In the genomic region with DNA sequence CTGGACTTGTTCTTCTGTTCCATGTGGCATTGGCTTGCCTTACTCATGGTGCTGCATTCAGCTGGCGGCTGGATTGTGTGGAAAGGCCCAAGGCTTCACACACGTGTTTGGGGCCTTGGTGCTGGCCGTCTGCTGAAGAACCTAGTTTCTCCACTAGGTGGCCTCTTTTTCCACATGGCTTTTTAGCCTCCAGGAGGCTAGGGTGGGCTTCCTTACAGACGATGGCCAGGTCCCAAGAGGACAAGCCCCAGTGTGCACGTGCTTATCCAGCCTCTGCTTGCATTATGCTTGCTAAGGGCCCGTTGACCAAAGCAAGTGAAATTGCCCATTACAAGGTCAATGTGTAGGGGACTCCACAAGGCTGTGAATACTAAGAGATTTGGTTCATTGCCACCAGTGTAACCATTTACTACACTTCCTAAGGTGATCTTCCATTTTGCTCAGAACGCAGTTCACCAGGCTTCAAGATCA, we compare ENCODE assay signal across 9 cellular contexts. TPM values are rescaled to one million over a fixed set of nuclear protein-coding genes. Genes with fewer than 3 reads are reported as not detected.
DNase-seq lines count a peak whose midpoint lies in the region; ATAC-seq, FAIRE-seq and TF ChIP-seq lines count a peak whose summit lies in the region.
"Had no signal": no experiment of that assay in that cellular context is flagged by ENCODE, and none has a peak within 500 bp of the region (broad histone marks: within the 10 kb centered on the region; RNA-seq: fewer than 3 reads in every experiment).

No MANE protein-coding gene starts in this region.

- H3K36me3 ChIP-seq in H1 (ENCODE audit: control insufficient read depth in 2 of 4, insufficient read depth in 4 of 4, low read length in 3 of 4) = no peaks in the 10 kb centered on the region

- H2AFZ ChIP-seq in H1 (ENCODE audit: low read length) = 0 out of 2 replicates have a peak overlapping the region, but pooled peaks have one; percentile 13

- no peak overlapping the region for H4K91ac ChIP-seq in H1 (replicated peaks; ENCODE audit: insufficient read length, low read length)

- no peak overlapping the region for H2BK120ac ChIP-seq in H1 (replicated peaks; ENCODE audit: low read depth, low read length)

- H2BK20ac ChIP-seq in H1 (ENCODE audit: low read length) = no peak overlapping the region

- POLR2A ChIA-PET in H1 (lab: Charles Lee; ENCODE audit: partially characterized antibody) = no interaction called here

- H3K4me1 ChIP-seq in H1 (replicated peaks in 1 of 4; ENCODE audit: control insufficient read depth in 3 of 4, insufficient read depth in 4 of 4, low read length in 3 of 4) = peaks cover 0 to 14% (median 2%) of the 10 kb centered on the region in 4 experiments; a peak in 4 of 7 replicates

- H4K20me1 ChIP-seq in H1 (replicated peaks in 1 of 2; ENCODE audit: control insufficient read depth in 1 of 2, insufficient read depth in 2 of 2, low read length in 2 of 2) = no peaks in the 10 kb centered on the region

- no peak for ATAC-seq in GM21526 (IDR thresholded peaks at IDR 0.05; ENCODE audit: low FRiP score, unreplicated experiment)

- peaks cover 0 to 2% (median 0%) of the 10 kb centered on the region in 4 experiments; a peak in 1 of 7 replicates for H3K27me3 ChIP-seq in H1 (replicated peaks in 1 of 4; ENCODE audit: control insufficient read depth in 3 of 4, extremely low read depth in 1 of 4, insufficient read depth in 3 of 4, low read length in 3 of 4)

- H3K27ac Mint-ChIP-seq in osteocyte (ENCODE audit: unreplicated experiment) = no peak overlapping the region
- H3K27ac Mint-ChIP-seq: CD4-positive, CD25-positive, alpha-beta regulatory T cell had no signal

- 67% methylated on average over 7 of the region's 7 CpGs; no CpG with 5 or more reads in 1 of the 2 experiments for WGBS in H1 (ENCODE audit: extremely low coverage in 1 of 2, insufficient coverage in 1 of 2, insufficient read length in 1 of 2, insufficient replicate concordance in 2 of 2, low coverage in 1 of 2, low lambda C conversion rate in 2 of 2, missing lambda C conversion rate in 1 of 2), 2 experiments

- no peak overlapping the region for H4K8ac ChIP-seq in H1 (ENCODE audit: extremely low read depth, insufficient read depth, low read length)

- no peak overlapping the region for H3K23ac ChIP-seq in H1 (ENCODE audit: insufficient read length)

- DNase-seq in NCI-H2081 (lab: John Stamatoyannopoulos, UW) (peak; percentile 18 to 28), NCI-H2081 treated with DMSO at 0.1 percent for 48 hours (lab: John Stamatoyannopoulos, UW) (no peak), NCI-H748 treated with DMSO at 0.1 percent for 48 hours (lab: John Stamatoyannopoulos, UW) (peak; percentile 89), H1 (ENCODE audit: low read depth in 1 of 2, low spot score in 2 of 2) (peak; percentile 29 to 70), osteocyte (ENCODE audit: extremely low spot score, unreplicated experiment) (peak; percentile 62), pons (ENCODE audit: low spot score) (no peak), 8988T (no peak)

- H3K23me2 ChIP-seq in H1 (ENCODE audit: low read depth, low read length) = peaks cover 4% of the 10 kb centered on the region; the same call in 1 of the 2 replicates

- peaks cover 19% of the 10 kb centered on the region for H3K27me3 Mint-ChIP-seq in osteocyte (ENCODE audit: unreplicated experiment)

- H2BK12ac ChIP-seq in H1 (ENCODE audit: low read depth, low read length) = no peak overlapping the region

- H4K5ac ChIP-seq in H1 (ENCODE audit: insufficient read length, low read depth, low read length) = no peak overlapping the region

- H3K79me2 ChIP-seq in H1 (ENCODE audit: control insufficient read depth in 1 of 2, insufficient read depth in 2 of 2, low read length in 2 of 2) = no peaks in the 10 kb centered on the region

- no peak overlapping the region for H2AK5ac ChIP-seq in H1 (ENCODE audit: low read depth, low read length)

- no peaks in the 10 kb centered on the region for H3K36me3 Mint-ChIP-seq in osteocyte (ENCODE audit: unreplicated experiment)
- H3K36me3 Mint-ChIP-seq: CD4-positive, CD25-positive, alpha-beta regulatory T cell had no signal

- H3K4me3 Mint-ChIP-seq in osteocyte (ENCODE audit: unreplicated experiment) = no peak overlapping the region
- H3K4me3 Mint-ChIP-seq: CD4-positive, CD25-positive, alpha-beta regulatory T cell had no signal

- H3K56ac ChIP-seq in H1 (replicated peaks; ENCODE audit: insufficient read length, low read depth, low read length) = no peak overlapping the region

- no peak overlapping the region for H3K27ac ChIP-seq in H1 (ENCODE audit: low read depth, low read length)

- TF ChIP-seq CTCF in H1 (IDR thresholded peaks at IDR 0.05; ENCODE audit: control extremely low read depth in 1 of 3, insufficient read depth in 1 of 3, low read depth in 1 of 3, low read length in 3 of 3) = peak; percentile 64 to 87 (median 81)
- peak; percentile 60 for TF ChIP-seq CTCF in osteocyte (IDR thresholded peaks at IDR 0.05)

- no peak overlapping the region for H3K14ac ChIP-seq in H1 (ENCODE audit: insufficient read length)

- no peak overlapping the region for H3K4ac ChIP-seq in H1 (replicated peaks; ENCODE audit: insufficient read length, low read depth, low read length)

- no peak overlapping the region for H3K18ac ChIP-seq in H1 (ENCODE audit: extremely low read depth, low read length)

- H3K79me1 ChIP-seq in H1 (ENCODE audit: low read depth, low read length) = no peaks in the 10 kb centered on the region

- CTCF ChIA-PET in H1 (lab: Charles Lee; ENCODE audit: partially characterized antibody) = interaction anchor here (0.7 to 17.8 kb wide), 37 partner anchors 8 to 225 kb away, joined by 3 to 420 read pairs (median 5); no protein-coding TSS in a partner anchor

- TF ChIP-seq POLR2A in H1 (IDR thresholded peaks at IDR 0.05; ENCODE audit: control extremely low read depth in 1 of 2, low read depth in 2 of 2, low read length in 2 of 2) = no peak

- no peak overlapping the region for H3K9ac ChIP-seq in H1 (replicated peaks in 1 of 4; ENCODE audit: extremely low read depth in 1 of 4, low read depth in 3 of 4, low read length in 3 of 4)

- no peaks in the 10 kb centered on the region for H3K9me3 ChIP-seq in H1 (ENCODE audit: insufficient read depth in 2 of 2, low read depth in 1 of 2, low read length in 1 of 2)

- TF ChIP-seq EP300 in H1 (IDR thresholded peaks at IDR 0.05; ENCODE audit: borderline replicate concordance in 1 of 2, low read depth in 2 of 2, low read length in 2 of 2) = no peak

- H2BK15ac ChIP-seq in H1 (ENCODE audit: low read length) = no peak overlapping the region

- no peak overlapping the region for H2BK5ac ChIP-seq in H1 (ENCODE audit: low read depth, low read length)

- H3K4me3 ChIP-seq in H1 (ENCODE audit: extremely low read depth in 1 of 4, insufficient read depth in 2 of 4, low read depth in 3 of 4, low read length in 4 of 4) = no peak overlapping the region

- FAIRE-seq in H1 (lab: Jason Lieb, UNC) = peak; percentile 70

- no peaks in the 10 kb centered on the region for H3K9me3 Mint-ChIP-seq in osteocyte (ENCODE audit: unreplicated experiment)

- peak; percentile 55 to 73 for TF ChIP-seq RAD21 in H1 (IDR thresholded peaks at IDR 0.05 in 1 of 2, conservative IDR thresholded peaks at IDR 0.05 in 1 of 2; ENCODE audit: low read depth in 2 of 2, low read length in 2 of 2)

- H3K4me1 Mint-ChIP-seq in osteocyte (ENCODE audit: unreplicated experiment) = peaks cover 9% of the 10 kb centered on the region

- no peak overlapping the region for H3K4me2 ChIP-seq in H1 (ENCODE audit: insufficient read depth in 1 of 2, low read depth in 2 of 2, low read length in 2 of 2)

TF ChIP-seq in H1, 55 proteins besides CTCF, POLR2A, EP300 and RAD21:
- TF ChIP-seq MAFK (IDR thresholded peaks at IDR 0.05; ENCODE audit: low read depth, low read length) (no peak), CHD1 (IDR thresholded peaks at IDR 0.05; ENCODE audit: low read depth, low read length) (no peak), CBX8 (IDR thresholded peaks at IDR 0.05; ENCODE audit: borderline replicate concordance, low read depth, low read length) (no peak), CREB1 (IDR thresholded peaks at IDR 0.05) (no peak), SIN3A (conservative IDR thresholded peaks at IDR 0.05 in 1 of 2, IDR thresholded peaks at IDR 0.05 in 1 of 2; ENCODE audit: low read depth in 1 of 2, low read length in 2 of 2) (no peak), GABPA (IDR thresholded peaks at IDR 0.05; ENCODE audit: borderline replicate concordance, insufficient read depth, low read length) (no peak), SP1 (IDR thresholded peaks at IDR 0.05; ENCODE audit: low read depth, low read length) (no peak), YY1 (IDR thresholded peaks at IDR 0.05; ENCODE audit: low read depth, low read length) (0 out of 2 replicates have a peak, but pooled peaks have one; percentile 21), TBP (IDR thresholded peaks at IDR 0.05; ENCODE audit: low read depth, low read length) (no peak), EZH2 (IDR thresholded peaks at IDR 0.05; ENCODE audit: low read depth, low read length, severe bottlenecking) (no peak), FOSL1 (IDR thresholded peaks at IDR 0.05; ENCODE audit: insufficient read depth, low read depth, low read length) (no peak), POU5F1 (IDR thresholded peaks at IDR 0.05; ENCODE audit: low read depth, low read length) (no peak)
- TF ChIP-seq, protein P1, sequence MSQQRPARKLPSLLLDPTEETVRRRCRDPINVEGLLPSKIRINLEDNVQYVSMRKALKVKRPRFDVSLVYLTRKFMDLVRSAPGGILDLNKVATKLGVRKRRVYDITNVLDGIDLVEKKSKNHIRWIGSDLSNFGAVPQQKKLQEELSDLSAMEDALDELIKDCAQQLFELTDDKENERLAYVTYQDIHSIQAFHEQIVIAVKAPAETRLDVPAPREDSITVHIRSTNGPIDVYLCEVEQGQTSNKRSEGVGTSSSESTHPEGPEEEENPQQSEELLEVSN (IDR thresholded peaks at IDR 0.05) = peak; percentile 88
- TF ChIP-seq, protein P2, sequence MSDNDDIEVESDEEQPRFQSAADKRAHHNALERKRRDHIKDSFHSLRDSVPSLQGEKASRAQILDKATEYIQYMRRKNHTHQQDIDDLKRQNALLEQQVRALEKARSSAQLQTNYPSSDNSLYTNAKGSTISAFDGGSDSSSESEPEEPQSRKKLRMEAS (IDR thresholded peaks at IDR 0.05) = peak; percentile 96

RNA-seq across cellular contexts. Expression of a gene that starts 47.5 kb away (rescaled TPM):
- total RNA-seq in H1 (2021; fragmentation: NEBNext Ultra II Directional; extraction: Animal tissue kit (Norgen Biotek cat#: 25700)) = 3.0 and 3.8 TPM in 2 replicates
- polyA plus RNA-seq in H1 (2011; rRNA removed) = 0.59 and 1.2 TPM in 2 replicates
- polyA plus RNA-seq in H1 (2011; cell fraction: cytosol; rRNA removed) = 0.52 TPM
- 1.8 TPM for polyA plus RNA-seq in H1 (2011; cell fraction: nucleus; rRNA removed)
- polyA plus RNA-seq in H1 (2012, experiment 1 of 2) = 2.2 to 4.1 TPM (median 3.4 TPM) in 4 replicates
- polyA plus RNA-seq in H1 (2012, experiment 2 of 2) = 1.4 TPM
- 1.9 TPM for polyA plus RNA-seq in H1 (2013, experiment 1 of 2)
- 1.8 TPM for polyA plus RNA-seq in H1 (2013, experiment 2 of 2)
- polyA minus RNA-seq in H1 (2011; rRNA and poly(A)+ RNA removed) = 0.27 and 0.54 TPM in 2 replicates
- 2.3 TPM for polyA minus RNA-seq in H1 (2011; cell fraction: cytosol; rRNA and poly(A)+ RNA removed)
- 2.8 TPM for polyA minus RNA-seq in H1 (2011; cell fraction: nucleus; rRNA and poly(A)+ RNA removed)
- total RNA-seq in osteocyte = 0.81 and 0.99 TPM in 2 replicates
- polyA plus RNA-seq: CD4-positive, CD25-positive, alpha-beta regulatory T cell had no signal

Comparison
In these comparisons a context has a peak if more than half of its experiments do, and no peak if none do; other contexts are left out.
1. DNase-seq: peak in NCI-H2081 (2 of 2), NCI-H748 treated with DMSO at 0.1 percent for 48 hours (single experiment), H1 (2 of 2) and osteocyte (single experiment); none in NCI-H2081 treated with DMSO at 0.1 percent for 48 hours (single experiment), pons (single experiment) and 8988T (single experiment).